ENCODE assay signal across 24 cellular contexts in genomic region chr1:21594495-21594894, GRCh38.
A peak's percentile ranks its signal among the peaks of the same experiment; 100 is the strongest.
DNase-seq lines count a peak whose midpoint lies in the region; ATAC-seq, FAIRE-seq and TF ChIP-seq lines count a peak whose summit lies in the region.
"Had no signal": no experiment of that assay in that cellular context is flagged by ENCODE, and none has a peak within 500 bp of the region (broad histone marks: within the 10 kb centered on the region; RNA-seq: fewer than 3 reads in every experiment).

No MANE protein-coding gene starts in this region.

- H3K27ac ChIP-seq in A549 (no peak overlapping the region), HEK293 (ENCODE audit: extremely low read depth, low read depth, low read length) (no peak overlapping the region), foreskin keratinocyte (no peak overlapping the region), transverse colon (no peak overlapping the region)
- H3K27ac ChIP-seq: BLaER1, hepatocyte, KMS-11 had no signal

- no peak overlapping the region for H3K4me3 ChIP-seq in A549
- no peak overlapping the region for H3K4me3 ChIP-seq in HEK293 (ENCODE audit: low read depth, low read length)
- no peak overlapping the region for H3K4me3 ChIP-seq in transverse colon
- H3K4me3 ChIP-seq: BLaER1, hepatocyte, lung had no signal

- H3K36me3 Mint-ChIP-seq in HFFc6 (ENCODE audit: low read depth) = no peaks in the 10 kb centered on the region
- H3K36me3 Mint-ChIP-seq in activated T-helper 1 cell treated with anti-CD3 and anti-CD28 coated beads, Interleukin-12 subunit alpha, Interleukin-12 subunit beta, Interleukin-2, Interleukin-4 antibody, amounts not matched to agents 30 ng/mL and 10 ng/mL and 1 ng/mL, durations not matched to agents 14 hours and 24 hours and 36 hours (ENCODE audit: low read depth) = no peaks in the 10 kb centered on the region
- H3K36me3 Mint-ChIP-seq: activated naive CD8-positive, alpha-beta T cell treated with anti-CD3 and anti-CD28 coated beads for 36 hours had no signal

- TF ChIP-seq POLR2A in A549 (IDR thresholded peaks at IDR 0.05; ENCODE audit: low read length) = no peak
- no peak for TF ChIP-seq POLR2A in transverse colon (IDR thresholded peaks at IDR 0.05)

- CTCF ChIA-PET in A549 (lab: Yijun Ruan, JAX) (interaction anchor here (1.4 to 4.5 kb wide), 3 partner anchors 13 to 224 kb away, joined by 3 to 60 read pairs (median 9); partner anchors contain the start of gene ALPL), HEK293 (lab: Yijun Ruan, JAX) (interaction anchor here (0.6 to 2.4 kb wide), 8 partner anchors 21 to 382 kb away, joined by 3 to 7 read pairs (median 4); no protein-coding TSS in a partner anchor)

- H3K4me3 Mint-ChIP-seq in HFFc6 = no peak overlapping the region
- no peak overlapping the region for H3K4me3 Mint-ChIP-seq in activated T-helper 1 cell treated with anti-CD3 and anti-CD28 coated beads, Interleukin-12 subunit alpha, Interleukin-12 subunit beta, Interleukin-2, Interleukin-4 antibody, amounts not matched to agents 30 ng/mL and 10 ng/mL and 1 ng/mL, durations not matched to agents 14 hours and 24 hours and 36 hours
- H3K4me3 Mint-ChIP-seq: activated CD4-positive, alpha-beta T cell treated with anti-CD3 and anti-CD28 coated beads for 36 hours; activated naive CD8-positive, alpha-beta T cell treated with anti-CD3 and anti-CD28 coated beads for 36 hours; activated T-helper 17 cell treated with anti-CD3 and anti-CD28 coated beads, Interleukin-2, amount 50 U/mL, for 72 hours had no signal

- intact Hi-C loops in activated T-helper 1 cell treated with anti-CD3 and anti-CD28 coated beads, Interleukin-12 subunit alpha, Interleukin-12 subunit beta, Interleukin-2, Interleukin-4 antibody, amounts not matched to agents 30 ng/mL and 10 ng/mL and 1 ng/mL, durations not matched to agents 14 hours and 24 hours and 36 hours (cut with micrococcal nuclease) = no loop called here
- intact Hi-C loops in transverse colon (cut with DNase I; ENCODE audit: low total_unique reads) = no loop called here

- H3K27me3 Mint-ChIP-seq in HFFc6 (ENCODE audit: insufficient read depth) = peaks cover 28% of the 10 kb centered on the region
- peaks cover 6% of the 10 kb centered on the region for H3K27me3 Mint-ChIP-seq in activated T-helper 1 cell treated with anti-CD3 and anti-CD28 coated beads, Interleukin-12 subunit alpha, Interleukin-12 subunit beta, Interleukin-2, Interleukin-4 antibody, amounts not matched to agents 30 ng/mL and 10 ng/mL and 1 ng/mL, durations not matched to agents 14 hours and 24 hours and 36 hours (ENCODE audit: insufficient read depth)

- in situ Hi-C loops in transverse colon (cut with MboI; ENCODE audit: low pct_ligation_motif_present in 1 of 4, low pct_unique_long_range_greater_than_20kb in 1 of 4, low sequenced_read_pairs in 3 of 4) = no loop called here

- H3K9me3 Mint-ChIP-seq in HFFc6 = no peaks in the 10 kb centered on the region
- no peaks in the 10 kb centered on the region for H3K9me3 Mint-ChIP-seq in activated T-helper 1 cell treated with anti-CD3 and anti-CD28 coated beads, Interleukin-12 subunit alpha, Interleukin-12 subunit beta, Interleukin-2, Interleukin-4 antibody, amounts not matched to agents 30 ng/mL and 10 ng/mL and 1 ng/mL, durations not matched to agents 14 hours and 24 hours and 36 hours
- H3K9me3 Mint-ChIP-seq: activated naive CD8-positive, alpha-beta T cell treated with anti-CD3 and anti-CD28 coated beads for 36 hours; activated T-helper 17 cell treated with anti-CD3 and anti-CD28 coated beads, Interleukin-2, amount 50 U/mL, for 72 hours had no signal

- H3K4me1 ChIP-seq in A549 (0 out of 3 replicates have a peak, but pooled peaks cover 5% of the 10 kb centered on the region), HEK293 (ENCODE audit: control insufficient read depth, insufficient read depth, low read length) (no peaks in the 10 kb centered on the region), foreskin keratinocyte (no peaks in the 10 kb centered on the region), transverse colon (peaks cover 0 to 10% (median 0%) of the 10 kb centered on the region in 4 donors)

- POLR2A ChIA-PET in A549 (lab: Yijun Ruan, JAX) = no interaction called here
- POLR2A ChIA-PET in HEK293 (lab: Yijun Ruan, JAX) = no interaction called here

- no peaks in the 10 kb centered on the region for H3K4me1 Mint-ChIP-seq in HFFc6 (ENCODE audit: low read depth)
- H3K4me1 Mint-ChIP-seq in activated T-helper 1 cell treated with anti-CD3 and anti-CD28 coated beads, Interleukin-12 subunit alpha, Interleukin-12 subunit beta, Interleukin-2, Interleukin-4 antibody, amounts not matched to agents 30 ng/mL and 10 ng/mL and 1 ng/mL, durations not matched to agents 14 hours and 24 hours and 36 hours (ENCODE audit: low read depth) = no peaks in the 10 kb centered on the region
- H3K4me1 Mint-ChIP-seq: activated T-helper 17 cell treated with anti-CD3 and anti-CD28 coated beads, Interleukin-2, amount 50 U/mL, for 72 hours had no signal

- H3K27me3 ChIP-seq in foreskin keratinocyte (peaks cover 24% of the 10 kb centered on the region), transverse colon (peaks cover 22% of the 10 kb centered on the region)
- H3K27me3 ChIP-seq: BLaER1, hepatocyte had no signal

- DNase-seq in A549 (ENCODE audit: low read depth in 1 of 2, low spot score in 1 of 2) (no peak), SW480 (ENCODE audit: low spot score) (peak; percentile 35), foreskin keratinocyte (no peak), HFFc6 (no peak), transverse colon (no peak)
- no peak for DNase-seq in activated T-helper 1 cell treated with anti-CD3 and anti-CD28 coated beads, Interleukin-12 subunit alpha, Interleukin-12 subunit beta, Interleukin-2, Interleukin-4 antibody, amounts not matched to agents 30 ng/mL and 10 ng/mL and 1 ng/mL, durations not matched to agents 14 hours and 24 hours and 36 hours (ENCODE audit: low spot score)
- DNase-seq: activated CD4-positive, alpha-beta T cell treated with anti-CD3 and anti-CD28 coated beads for 36 hours; activated naive CD8-positive, alpha-beta T cell treated with anti-CD3 and anti-CD28 coated beads for 36 hours; NCI-H1092 treated with DMSO at 0.1 percent for 48 hours; NCI-H2081; NCI-H446 treated with DMSO at 0.1 percent for 48 hours; occipital lobe; right cardiac atrium; stimulated activated CD4-positive, alpha-beta T cell treated with anti-CD3 and anti-CD28 coated beads, Interleukin-15, amount 100 ng/mL, for 24 hours had no signal

- no peaks in the 10 kb centered on the region for H3K9me3 ChIP-seq in A549
- H3K9me3 ChIP-seq in HEK293 (ENCODE audit: control insufficient read depth, insufficient read depth, low read depth, low read length) = no peaks in the 10 kb centered on the region
- no peaks in the 10 kb centered on the region for H3K9me3 ChIP-seq in transverse colon
- H3K9me3 ChIP-seq: BLaER1 had no signal

- no peak overlapping the region for H3K27ac Mint-ChIP-seq in HFFc6
- H3K27ac Mint-ChIP-seq in activated T-helper 1 cell treated with anti-CD3 and anti-CD28 coated beads, Interleukin-12 subunit alpha, Interleukin-12 subunit beta, Interleukin-2, Interleukin-4 antibody, amounts not matched to agents 30 ng/mL and 10 ng/mL and 1 ng/mL, durations not matched to agents 14 hours and 24 hours and 36 hours = no peak overlapping the region
- H3K27ac Mint-ChIP-seq: activated CD4-positive, alpha-beta T cell treated with anti-CD3 and anti-CD28 coated beads for 36 hours; activated naive CD8-positive, alpha-beta T cell treated with anti-CD3 and anti-CD28 coated beads for 36 hours; activated T-helper 17 cell treated with anti-CD3 and anti-CD28 coated beads, Interleukin-2, amount 50 U/mL, for 72 hours had no signal

- TF ChIP-seq RAD21 in A549 (conservative IDR thresholded peaks at IDR 0.05 in 1 of 2, IDR thresholded peaks at IDR 0.05 in 1 of 2) = no peak

- H3K36me3 ChIP-seq in HEK293 (ENCODE audit: control insufficient read depth in 2 of 2, insufficient read depth in 1 of 2, low read length in 2 of 2) = no peaks in the 10 kb centered on the region
- H3K36me3 ChIP-seq in transverse colon = no peaks in the 10 kb centered on the region
- H3K36me3 ChIP-seq: BLaER1 had no signal

- ATAC-seq in A549 = peak in 1 of 2 experiments; percentile 29; a peak in 3 of 6 replicates
- ATAC-seq in foreskin keratinocyte = peak; percentile 14
- ATAC-seq in HG03159 (IDR thresholded peaks at IDR 0.05; ENCODE audit: unreplicated experiment) = no peak
- ATAC-seq: activated CD4-positive, alpha-beta T cell treated with anti-CD3 and anti-CD28 coated beads for 36 hours; activated T-helper 17 cell treated with anti-CD3 and anti-CD28 coated beads, Interleukin-2, amount 50 U/mL, for 72 hours had no signal

- H3K4me2 ChIP-seq in A549 = no peak overlapping the region
- H3K4me2 ChIP-seq: BLaER1, hepatocyte, KMS-11 had no signal

- WGBS in A549 (ENCODE audit: missing lambda C conversion rate) = 47% methylated on average over 11 of the region's 12 CpGs
- 60 to 71% methylated on average over 1 to 12 of the region's 12 CpGs for WGBS in transverse colon (ENCODE audit: low coverage in 1 of 2), 2 donors

- TF ChIP-seq EP300 in A549 (IDR thresholded peaks at IDR 0.05) = no peak
- no peak for TF ChIP-seq EP300 in transverse colon (IDR thresholded peaks at IDR 0.05; ENCODE audit: low read depth)

- TF ChIP-seq CTCF in A549 (IDR thresholded peaks at IDR 0.05) = no peak
- TF ChIP-seq CTCF in HEK293 (tag by site-specific recombination; IDR thresholded peaks at IDR 0.05) = no peak
- no peak for TF ChIP-seq CTCF in foreskin keratinocyte (conservative IDR thresholded peaks at IDR 0.05)
- TF ChIP-seq CTCF in HFFc6 (IDR thresholded peaks at IDR 0.05) = no peak
- no peak for TF ChIP-seq CTCF in transverse colon (IDR thresholded peaks at IDR 0.05)

- no peak for FAIRE-seq in A549 (lab: Jason Lieb, UNC)
- FAIRE-seq: G401.6, GM19239, keratinocyte had no signal

TF ChIP-seq in A549, 52 proteins besides CTCF, POLR2A, EP300 and RAD21 (continues in another document):
- TF ChIP-seq PHF8 (IDR thresholded peaks at IDR 0.05; ENCODE audit: borderline replicate concordance, low read depth) = no peak

TF ChIP-seq in HEK293, 187 proteins besides CTCF, POLR2A, EP300 and RAD21 (continues in another document):
- TF ChIP-seq KLF1 (tag by site-specific recombination; IDR thresholded peaks at IDR 0.05) = 0 out of 2 replicates have a peak, but pooled peaks have one; percentile 28

Comparison
In these comparisons a context has a peak if more than half of its experiments do, and no peak if none do; other contexts are left out.
1. Of the 5 proteins assayed by ChIP-seq in both HEK293 and A549: peak only in HEK293: none; only in A549: none; in both: REST; in neither: 4.